In genomic region chr14:22677557-22677956, GRCh38 we compare ENCODE assay signal across 7 cellular contexts. TPM values are rescaled to one million over a fixed set of nuclear protein-coding genes. Genes with fewer than 3 reads are reported as not detected.
"Had no signal": no experiment of that assay in that cellular context is flagged by ENCODE, and none has a peak within 500 bp of the region (broad histone marks: within the 10 kb centered on the region; RNA-seq: fewer than 3 reads in every experiment).

No MANE protein-coding gene starts in this region.

RNA-seq across cellular contexts. Expression of gene OR6J1, which starts 33.4 kb away (rescaled TPM):
- total RNA-seq: HT1080; NCI-H460; OCI-LY7; Right ventricle myocardium superior; SJSA1; T-helper 1 cell treated with Interleukin-12 subunit alpha and Interleukin-12 subunit beta and Interleukin-4 antibody, amounts not matched to agents 30 ng/mL and 1 ng/mL, for 36 hours had no signal
- polyA plus RNA-seq: IgD-negative memory B cell had no signal
